ENCODE assay signal across 27 cellular contexts in the genomic region with DNA sequence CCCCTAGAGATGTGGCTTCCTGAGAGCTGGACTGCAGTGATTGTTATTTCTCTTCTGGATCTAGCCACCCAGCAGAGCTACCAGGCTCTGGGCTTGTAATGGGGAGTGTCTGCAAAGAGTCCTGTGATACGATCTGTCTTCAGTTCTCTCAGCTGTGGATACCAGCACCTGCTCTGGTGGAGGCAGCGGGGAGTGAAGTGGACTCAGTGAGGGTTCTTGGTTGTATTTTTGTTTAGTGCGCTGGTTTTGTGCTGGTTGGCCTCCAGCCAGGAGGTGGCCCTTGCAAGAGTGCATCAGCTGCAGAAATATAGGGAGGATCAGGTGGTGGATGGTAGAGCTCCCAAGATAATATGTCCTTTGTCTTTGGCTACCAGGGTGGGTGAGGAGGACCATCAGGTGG. TPM values are rescaled to one million over a fixed set of nuclear protein-coding genes. Genes with fewer than 3 reads are reported as not detected.
"Had no signal": no experiment of that assay in that cellular context is flagged by ENCODE, and none has a peak within 500 bp of the region (broad histone marks: within the 10 kb centered on the region; RNA-seq: fewer than 3 reads in every experiment).

No MANE protein-coding gene starts in this region.

- H3K4me3 ChIP-seq: breast epithelium, colonic mucosa, Peyer's patch had no signal

- DNase-seq: activated B cell treated with CpG ODN at 0.5 μM for 24 hours; activated CD4-positive, alpha-beta T cell treated with anti-CD3 and anti-CD28 coated beads for 1 hour; activated CD4-positive, alpha-beta T cell treated with anti-CD3 and anti-CD28 coated beads, Interleukin-2, amount 10 ng/mL, durations not matched to agents 24 days and 14 days; activated CD4-positive, alpha-beta T cell treated with anti-CD3 and anti-CD28 coated beads, Interleukin-2, amount 50 U/mL, for 48 hours; activated CD8-positive, alpha-beta memory T cell treated with anti-CD3 and anti-CD28 coated beads, Interleukin-2, amount 10 ng/mL, durations not matched to agents 7 days and 5 days; activated effector memory CD4-positive, alpha-beta T cell treated with Interleukin-2 at 50 U/mL for 16 hours; activated naive CD4-positive, alpha-beta T cell; activated T-cell treated with anti-CD3 and anti-CD28 coated beads, Interleukin-2, amount 50 U/mL, for 24 hours; aorta; caudate nucleus; colonic mucosa; Kasumi-1; NCI-H1105 treated with DMSO at 0.1 percent for 48 hours; NCI-H1436 treated with DMSO at 0.1 percent for 48 hours; NCI-H187; NCI-H2107; NCI-H2171 treated with DMSO at 0.1 percent for 48 hours; NCI-H226; NCI-H510A treated with DMSO at 0.1 percent for 48 hours; NCI-H774; Peyer's patch; SIG-M5; T-helper 2 cell; T1000 had no signal

- H3K27ac ChIP-seq: breast epithelium, colonic mucosa, Peyer's patch had no signal

- H3K9me3 ChIP-seq: colonic mucosa, Peyer's patch had no signal

- H3K36me3 ChIP-seq: breast epithelium, colonic mucosa, Peyer's patch had no signal

- H3K27me3 ChIP-seq: breast epithelium, colonic mucosa, Peyer's patch had no signal

- H3K4me1 ChIP-seq: breast epithelium, colonic mucosa, Peyer's patch had no signal

RNA-seq across cellular contexts. Expression of a gene that starts 33.7 kb away (rescaled TPM):
- total RNA-seq: activated B cell treated with CpG ODN at 0.5 μM for 24 hours; activated CD4-positive, alpha-beta T cell treated with anti-CD3 and anti-CD28 coated beads, Interleukin-2, amount 10 ng/mL, durations not matched to agents 24 days and 14 days; activated CD8-positive, alpha-beta memory T cell treated with anti-CD3 and anti-CD28 coated beads, Interleukin-2, amount 10 ng/mL, durations not matched to agents 7 days and 5 days; activated T-helper 1 cell treated with anti-CD3 and anti-CD28 coated beads, Interleukin-12 subunit alpha, Interleukin-12 subunit beta, Interleukin-2, Interleukin-4 antibody, amounts not matched to agents 30 ng/mL and 10 ng/mL and 1 ng/mL, durations not matched to agents 14 hours and 24 hours and 36 hours; aorta; breast epithelium; cerebellum; colonic mucosa; Peyer's patch had no signal
- polyA plus RNA-seq: aorta had no signal
